In the genomic region with DNA sequence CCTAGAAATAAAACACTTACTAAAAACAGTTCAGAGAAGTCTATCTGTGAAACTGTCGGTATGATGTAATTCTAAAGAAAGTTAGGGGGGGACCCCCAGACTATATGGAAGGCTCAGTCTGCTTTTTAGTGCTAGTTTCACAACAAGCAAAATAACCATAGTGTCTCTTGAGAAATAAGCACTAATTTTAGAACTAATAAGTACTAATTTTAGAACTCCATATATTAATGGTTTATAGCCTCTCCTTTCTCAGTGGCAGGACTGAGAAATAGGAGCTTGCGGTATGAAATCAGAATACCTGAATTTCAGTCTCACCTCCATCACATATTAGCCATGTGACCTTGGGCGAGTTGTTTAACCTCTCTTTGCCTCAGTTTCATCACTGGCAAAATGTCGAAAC, we compare ENCODE assay signal across 21 cellular contexts. TPM values are rescaled to one million over a fixed set of nuclear protein-coding genes. Genes with fewer than 3 reads are reported as not detected.
DNase-seq lines count a peak whose midpoint lies in the region; ATAC-seq, FAIRE-seq and TF ChIP-seq lines count a peak whose summit lies in the region.
"Had no signal": no experiment of that assay in that cellular context is flagged by ENCODE, and none has a peak within 500 bp of the region (broad histone marks: within the 10 kb centered on the region; RNA-seq: fewer than 3 reads in every experiment).

No MANE protein-coding gene starts in this region.

- no peak overlapping the region for H3K27ac ChIP-seq in CD4-positive, alpha-beta T cell (ENCODE audit: low read depth, low read length)
- H3K27ac ChIP-seq in aorta (ENCODE audit: low read depth in 1 of 2, low read length in 2 of 2) = no peak overlapping the region
- no peak overlapping the region for H3K27ac ChIP-seq in prostate gland
- H3K27ac ChIP-seq: esophagus muscularis mucosa, right lobe of liver, SJSA1 had no signal

- H3K4me3 ChIP-seq in aorta (ENCODE audit: low read length in 2 of 2) (no peak overlapping the region), prostate gland (no peak overlapping the region)
- H3K4me3 ChIP-seq: right lobe of liver, SJSA1 had no signal

- H3K9me3 ChIP-seq in CD4-positive, alpha-beta T cell (ENCODE audit: control insufficient read depth, low read length) = no peaks in the 10 kb centered on the region
- H3K9me3 ChIP-seq in aorta (ENCODE audit: control insufficient read depth, low read length) = no peaks in the 10 kb centered on the region
- H3K9me3 ChIP-seq in prostate gland = no peaks in the 10 kb centered on the region
- H3K9me3 ChIP-seq: esophagus muscularis mucosa, right lobe of liver, SJSA1 had no signal

- no peak for FAIRE-seq in HTR-8/SVneo (lab: Jason Lieb, UNC)
- FAIRE-seq: bronchial epithelial cell had no signal

- peak overlapping the region; percentile 30 for H3K4me3 Mint-ChIP-seq in CD4-positive, alpha-beta T cell
- H3K4me3 Mint-ChIP-seq in WTC11 = peak overlapping the region; percentile 66; the same call in 1 of the 2 replicates

- CTCF ChIA-PET in CD4-positive, alpha-beta T cell (lab: Charles Lee) = no interaction called here
- CTCF ChIA-PET in WTC11 (lab: Charles Lee) = no interaction called here

- peaks cover 88% of the 10 kb centered on the region for H3K27me3 Mint-ChIP-seq in CD4-positive, alpha-beta T cell
- peaks cover 63% of the 10 kb centered on the region for H3K27me3 Mint-ChIP-seq in WTC11 (ENCODE audit: low read depth)

- POLR2A ChIA-PET in CD4-positive, alpha-beta T cell (lab: Charles Lee) = no interaction called here
- POLR2A ChIA-PET in WTC11 (lab: Charles Lee) = no interaction called here

- TF ChIP-seq CTCF in CD4-positive, alpha-beta T cell (IDR thresholded peaks at IDR 0.05) = no peak
- TF ChIP-seq CTCF in WTC11 (IDR thresholded peaks at IDR 0.05) (no peak), prostate gland (IDR thresholded peaks at IDR 0.05) (no peak)

- intact Hi-C loops in CD4-positive, alpha-beta T cell (cut with DNase I, micrococcal nuclease) = no loop called here
- intact Hi-C loops in aorta (cut with DNase I) = no loop called here
- intact Hi-C loops in prostate gland (cut with DNase I) = no loop called here

- peaks cover 58% of the 10 kb centered on the region for H3K27me3 ChIP-seq in CD4-positive, alpha-beta T cell (ENCODE audit: control insufficient read depth, insufficient read depth, low read length)
- H3K27me3 ChIP-seq in aorta (ENCODE audit: control insufficient read depth in 1 of 2, insufficient read depth in 2 of 2, low read length in 1 of 2) (peaks cover 0 to 1% of the 10 kb centered on the region in 2 donors), prostate gland (replicated peaks; ENCODE audit: insufficient read depth) (no peaks in the 10 kb centered on the region)

- H3K4me1 Mint-ChIP-seq in CD4-positive, alpha-beta T cell (ENCODE audit: low read depth) = no peaks in the 10 kb centered on the region
- 0 out of 2 replicates have a peak, but pooled peaks cover 5% of the 10 kb centered on the region for H3K4me1 Mint-ChIP-seq in WTC11

- no peak for ATAC-seq in CD4-positive, alpha-beta T cell (ENCODE audit: poor library complexity)
- ATAC-seq in GM18861 (IDR thresholded peaks at IDR 0.05; ENCODE audit: unreplicated experiment) = peak; percentile 63
- ATAC-seq in HG02973 (IDR thresholded peaks at IDR 0.05; ENCODE audit: unreplicated experiment) = peak; percentile 47
- no peak for ATAC-seq in WTC11
- ATAC-seq in aorta (ENCODE audit: low FRiP score) = no peak
- ATAC-seq in HG03442 (IDR thresholded peaks at IDR 0.05; ENCODE audit: unreplicated experiment) = no peak
- ATAC-seq: left ventricle myocardium superior, PC-3, right lobe of liver had no signal

- TF ChIP-seq POLR2A in prostate gland (IDR thresholded peaks at IDR 0.05) = no peak

- no peak for DNase-seq in CD4-positive, alpha-beta T cell
- DNase-seq in WTC11 (ENCODE audit: low spot score) (no peak), HTR-8/SVneo (ENCODE audit: insufficient read length, low spot score) (no peak), aorta (no peak), prostate gland (ENCODE audit: low spot score) (no peak)
- DNase-seq: activated CD8-positive, alpha-beta memory T cell treated with anti-CD3 and anti-CD28 coated beads, Interleukin-2, amount 50 U/mL, for 48 hours; activated naive CD4-positive, alpha-beta T cell treated with anti-CD3 and anti-CD28 coated beads, Interleukin-2, amount 50 U/mL, for 16 hours; CD8-positive, alpha-beta memory T cell; H9; left ventricle myocardium superior; NCI-H524; PC-3; right lobe of liver had no signal

- H3K4me1 ChIP-seq in aorta (ENCODE audit: control insufficient read depth in 1 of 2, insufficient read depth in 2 of 2, low read length in 2 of 2) = no peaks in the 10 kb centered on the region
- H3K4me1 ChIP-seq in prostate gland (replicated peaks) = no peaks in the 10 kb centered on the region
- H3K4me1 ChIP-seq: SJSA1 had no signal

- H3K9me3 Mint-ChIP-seq in CD4-positive, alpha-beta T cell = no peaks in the 10 kb centered on the region
- no peaks in the 10 kb centered on the region for H3K9me3 Mint-ChIP-seq in WTC11
- H3K9me3 Mint-ChIP-seq: CD8-positive, alpha-beta memory T cell; H9 had no signal

- 78% methylated on average over 4 of the region's 4 CpGs for WGBS in aorta, 2 donors
- 81% methylated on average over 4 of the region's 4 CpGs for WGBS in prostate gland

- no peak overlapping the region for H3K27ac Mint-ChIP-seq in CD4-positive, alpha-beta T cell
- H3K27ac Mint-ChIP-seq in WTC11 = no peak overlapping the region
- H3K27ac Mint-ChIP-seq: H9 had no signal

- H3K36me3 Mint-ChIP-seq in CD4-positive, alpha-beta T cell (ENCODE audit: low read depth) = no peaks in the 10 kb centered on the region
- no peaks in the 10 kb centered on the region for H3K36me3 Mint-ChIP-seq in WTC11
- H3K36me3 Mint-ChIP-seq: CD8-positive, alpha-beta memory T cell; IgD-negative memory B cell had no signal

- no peaks in the 10 kb centered on the region for H3K36me3 ChIP-seq in aorta (ENCODE audit: control insufficient read depth in 1 of 2, insufficient read depth in 2 of 2, low read length in 1 of 2)
- H3K36me3 ChIP-seq in prostate gland = no peaks in the 10 kb centered on the region
- H3K36me3 ChIP-seq: esophagus muscularis mucosa, right lobe of liver, SJSA1 had no signal

TF ChIP-seq in WTC11, 78 proteins besides CTCF, POLR2A, EP300 and RAD21:
- TF ChIP-seq, protein P1, sequence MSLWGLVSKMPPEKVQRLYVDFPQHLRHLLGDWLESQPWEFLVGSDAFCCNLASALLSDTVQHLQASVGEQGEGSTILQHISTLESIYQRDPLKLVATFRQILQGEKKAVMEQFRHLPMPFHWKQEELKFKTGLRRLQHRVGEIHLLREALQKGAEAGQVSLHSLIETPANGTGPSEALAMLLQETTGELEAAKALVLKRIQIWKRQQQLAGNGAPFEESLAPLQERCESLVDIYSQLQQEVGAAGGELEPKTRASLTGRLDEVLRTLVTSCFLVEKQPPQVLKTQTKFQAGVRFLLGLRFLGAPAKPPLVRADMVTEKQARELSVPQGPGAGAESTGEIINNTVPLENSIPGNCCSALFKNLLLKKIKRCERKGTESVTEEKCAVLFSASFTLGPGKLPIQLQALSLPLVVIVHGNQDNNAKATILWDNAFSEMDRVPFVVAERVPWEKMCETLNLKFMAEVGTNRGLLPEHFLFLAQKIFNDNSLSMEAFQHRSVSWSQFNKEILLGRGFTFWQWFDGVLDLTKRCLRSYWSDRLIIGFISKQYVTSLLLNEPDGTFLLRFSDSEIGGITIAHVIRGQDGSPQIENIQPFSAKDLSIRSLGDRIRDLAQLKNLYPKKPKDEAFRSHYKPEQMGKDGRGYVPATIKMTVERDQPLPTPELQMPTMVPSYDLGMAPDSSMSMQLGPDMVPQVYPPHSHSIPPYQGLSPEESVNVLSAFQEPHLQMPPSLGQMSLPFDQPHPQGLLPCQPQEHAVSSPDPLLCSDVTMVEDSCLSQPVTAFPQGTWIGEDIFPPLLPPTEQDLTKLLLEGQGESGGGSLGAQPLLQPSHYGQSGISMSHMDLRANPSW (CRISPR knock-in tag; conservative IDR thresholded peaks at IDR 0.05; ENCODE audit: low read depth) = no peak
- TF ChIP-seq ZBTB21 (CRISPR knock-in tag; IDR thresholded peaks at IDR 0.05; ENCODE audit: borderline replicate concordance) (no peak), MYBL2 (CRISPR knock-in tag; IDR thresholded peaks at IDR 0.05) (no peak), ZNF138 (CRISPR knock-in tag; conservative IDR thresholded peaks at IDR 0.05) (no peak), ZNF121 (CRISPR knock-in tag; IDR thresholded peaks at IDR 0.05) (no peak), RELA (CRISPR knock-in tag; IDR thresholded peaks at IDR 0.05; ENCODE audit: borderline replicate concordance) (no peak), JUN (CRISPR knock-in tag; IDR thresholded peaks at IDR 0.05) (no peak)
- TF ChIP-seq, protein P2, sequence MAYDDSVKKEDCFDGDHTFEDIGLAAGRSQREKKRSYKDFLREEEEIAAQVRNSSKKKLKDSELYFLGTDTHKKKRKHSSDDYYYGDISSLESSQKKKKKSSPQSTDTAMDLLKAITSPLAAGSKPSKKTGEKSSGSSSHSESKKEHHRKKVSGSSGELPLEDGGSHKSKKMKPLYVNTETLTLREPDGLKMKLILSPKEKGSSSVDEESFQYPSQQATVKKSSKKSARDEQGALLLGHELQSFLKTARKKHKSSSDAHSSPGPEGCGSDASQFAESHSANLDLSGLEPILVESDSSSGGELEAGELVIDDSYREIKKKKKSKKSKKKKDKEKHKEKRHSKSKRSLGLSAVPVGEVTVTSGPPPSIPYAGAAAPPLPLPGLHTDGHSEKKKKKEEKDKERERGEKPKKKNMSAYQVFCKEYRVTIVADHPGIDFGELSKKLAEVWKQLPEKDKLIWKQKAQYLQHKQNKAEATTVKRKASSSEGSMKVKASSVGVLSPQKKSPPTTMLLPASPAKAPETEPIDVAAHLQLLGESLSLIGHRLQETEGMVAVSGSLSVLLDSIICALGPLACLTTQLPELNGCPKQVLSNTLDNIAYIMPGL (CRISPR knock-in tag; IDR thresholded peaks at IDR 0.05) = no peak
- TF ChIP-seq, protein P3, sequence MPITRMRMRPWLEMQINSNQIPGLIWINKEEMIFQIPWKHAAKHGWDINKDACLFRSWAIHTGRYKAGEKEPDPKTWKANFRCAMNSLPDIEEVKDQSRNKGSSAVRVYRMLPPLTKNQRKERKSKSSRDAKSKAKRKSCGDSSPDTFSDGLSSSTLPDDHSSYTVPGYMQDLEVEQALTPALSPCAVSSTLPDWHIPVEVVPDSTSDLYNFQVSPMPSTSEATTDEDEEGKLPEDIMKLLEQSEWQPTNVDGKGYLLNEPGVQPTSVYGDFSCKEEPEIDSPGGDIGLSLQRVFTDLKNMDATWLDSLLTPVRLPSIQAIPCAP (CRISPR knock-in tag; IDR thresholded peaks at IDR 0.05) = no peak

RNA-seq across cellular contexts. Expression of a gene that starts 1.4 kb away (rescaled TPM):
- total RNA-seq in CD4-positive, alpha-beta T cell = not detected
- 0.34 to 0.59 TPM (median 0.53 TPM) in 3 replicates for total RNA-seq in WTC11 (2021)
- total RNA-seq in aorta = under 1 TPM; 0.57 to 0.88 TPM
- polyA plus RNA-seq in aorta = not detected
- total RNA-seq in prostate gland = 100 to 1,000 TPM in 1 of 2 donors, not detected in 1; 111 TPM
- total RNA-seq: PC-3, SJSA1 had no signal
- polyA plus RNA-seq: AG04450; CD8-positive, alpha-beta memory T cell had no signal

RNA-seq across cellular contexts. Expression of a gene that starts 32.9 kb away (rescaled TPM):
- 1 to 10 TPM; 2.7 to 2.8 TPM for total RNA-seq in CD4-positive, alpha-beta T cell
- 26.7 to 30.0 TPM (median 28.6 TPM) in 3 replicates for total RNA-seq in WTC11 (2021)
- total RNA-seq in aorta = 10 to 100 TPM; 33.7 to 96.0 TPM
- polyA plus RNA-seq in aorta = 10 to 100 TPM; 15.7 to 29.2 TPM
- 10 to 100 TPM; 16.5 to 43.3 TPM for total RNA-seq in prostate gland

Comparison
In these comparisons a context has a peak if more than half of its experiments do, and no peak if none do; other contexts are left out.
1. ATAC-seq: peak in GM18861 (single experiment) and HG02973 (single experiment); none in CD4-positive, alpha-beta T cell (single experiment), WTC11 (single experiment), aorta (single experiment) and HG03442 (single experiment).